1 cellular context compared by ENCODE assay signal in the genomic region with DNA sequence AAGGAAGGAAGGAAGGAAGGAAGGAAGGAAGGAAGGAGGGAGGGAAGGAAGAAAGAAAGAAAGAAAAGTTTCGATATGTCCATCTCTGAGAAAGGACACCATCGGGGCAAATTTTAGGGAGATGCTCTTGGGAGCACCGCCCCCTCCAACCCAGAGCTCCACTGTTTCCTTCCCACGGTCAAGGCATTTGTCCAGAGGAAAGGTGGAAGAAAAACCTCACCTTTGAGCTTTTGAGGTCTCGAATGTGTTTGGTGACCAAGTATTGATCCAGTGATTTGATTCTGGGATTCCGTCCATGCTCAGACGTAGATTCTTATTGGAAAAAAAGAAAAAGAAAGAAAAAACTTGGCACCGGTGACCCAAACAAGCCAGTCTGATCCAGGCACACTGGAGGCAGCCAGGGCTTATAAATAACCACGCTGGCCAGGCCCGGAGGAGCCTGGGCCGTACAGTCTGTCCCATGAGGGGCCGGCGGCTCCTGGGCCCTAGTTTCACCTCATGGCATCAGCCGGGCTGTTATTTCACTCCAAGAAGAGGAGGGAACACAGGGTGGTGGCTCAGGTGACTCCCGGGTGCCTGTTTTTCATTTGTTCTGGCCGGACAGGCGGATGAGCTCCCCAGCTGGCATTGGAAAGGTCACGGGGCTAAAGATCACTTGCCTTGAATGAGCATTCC.
TF ChIP-seq lines count a peak whose summit lies in the region.

No MANE protein-coding gene starts in this region.

TF ChIP-seq in K562, 482 proteins besides CTCF, POLR2A, EP300 and RAD21:
- TF ChIP-seq CEBPG (CRISPR knock-in tag; IDR thresholded peaks at IDR 0.05), result peak; percentile 52; the same call in 1 of the 2 replicates
- TF ChIP-seq CEBPG (tag; conservative IDR thresholded peaks at IDR 0.05 in 1 of 2, IDR thresholded peaks at IDR 0.05 in 1 of 2), result no peak
- no peak for TF ChIP-seq TAF9B (IDR thresholded peaks at IDR 0.05; ENCODE audit: partially characterized antibody)
- no peak for TF ChIP-seq SNRNP70 (optimal IDR thresholded peaks at IDR 0.05; ENCODE audit: low read depth, low read length)
- TF ChIP-seq ZBED1 (IDR thresholded peaks at IDR 0.05), result no peak
- TF ChIP-seq, protein P1, sequence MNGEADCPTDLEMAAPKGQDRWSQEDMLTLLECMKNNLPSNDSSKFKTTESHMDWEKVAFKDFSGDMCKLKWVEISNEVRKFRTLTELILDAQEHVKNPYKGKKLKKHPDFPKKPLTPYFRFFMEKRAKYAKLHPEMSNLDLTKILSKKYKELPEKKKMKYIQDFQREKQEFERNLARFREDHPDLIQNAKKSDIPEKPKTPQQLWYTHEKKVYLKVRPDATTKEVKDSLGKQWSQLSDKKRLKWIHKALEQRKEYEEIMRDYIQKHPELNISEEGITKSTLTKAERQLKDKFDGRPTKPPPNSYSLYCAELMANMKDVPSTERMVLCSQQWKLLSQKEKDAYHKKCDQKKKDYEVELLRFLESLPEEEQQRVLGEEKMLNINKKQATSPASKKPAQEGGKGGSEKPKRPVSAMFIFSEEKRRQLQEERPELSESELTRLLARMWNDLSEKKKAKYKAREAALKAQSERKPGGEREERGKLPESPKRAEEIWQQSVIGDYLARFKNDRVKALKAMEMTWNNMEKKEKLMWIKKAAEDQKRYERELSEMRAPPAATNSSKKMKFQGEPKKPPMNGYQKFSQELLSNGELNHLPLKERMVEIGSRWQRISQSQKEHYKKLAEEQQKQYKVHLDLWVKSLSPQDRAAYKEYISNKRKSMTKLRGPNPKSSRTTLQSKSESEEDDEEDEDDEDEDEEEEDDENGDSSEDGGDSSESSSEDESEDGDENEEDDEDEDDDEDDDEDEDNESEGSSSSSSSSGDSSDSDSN (IDR thresholded peaks at IDR 0.05; ENCODE audit: borderline replicate concordance in 1 of 2, low read depth in 2 of 2, low read length in 2 of 2), result 0 out of 4 replicates have a peak, but pooled peaks of 1 of the 2 experiments have one; percentile 45
- no peak for TF ChIP-seq NR2C1 (IDR thresholded peaks at IDR 0.05)
- TF ChIP-seq NR2C1 (tag; IDR thresholded peaks at IDR 0.05), result no peak
- TF ChIP-seq, protein P2, sequence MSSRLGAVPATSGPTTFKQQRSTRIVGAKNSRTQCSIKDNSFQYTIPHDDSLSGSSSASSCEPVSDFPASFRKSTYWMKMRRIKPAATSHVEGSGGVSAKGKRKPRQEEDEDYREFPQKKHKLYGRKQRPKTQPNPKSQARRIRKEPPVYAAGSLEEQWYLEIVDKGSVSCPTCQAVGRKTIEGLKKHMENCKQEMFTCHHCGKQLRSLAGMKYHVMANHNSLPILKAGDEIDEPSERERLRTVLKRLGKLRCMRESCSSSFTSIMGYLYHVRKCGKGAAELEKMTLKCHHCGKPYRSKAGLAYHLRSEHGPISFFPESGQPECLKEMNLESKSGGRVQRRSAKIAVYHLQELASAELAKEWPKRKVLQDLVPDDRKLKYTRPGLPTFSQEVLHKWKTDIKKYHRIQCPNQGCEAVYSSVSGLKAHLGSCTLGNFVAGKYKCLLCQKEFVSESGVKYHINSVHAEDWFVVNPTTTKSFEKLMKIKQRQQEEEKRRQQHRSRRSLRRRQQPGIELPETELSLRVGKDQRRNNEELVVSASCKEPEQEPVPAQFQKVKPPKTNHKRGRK (tag; IDR thresholded peaks at IDR 0.05), result 0 out of 2 replicates have a peak, but pooled peaks have one; percentile 58
- TF ChIP-seq ZNF263 (CRISPR knock-in tag; IDR thresholded peaks at IDR 0.05; ENCODE audit: borderline replicate concordance), result no peak
- TF ChIP-seq PRMT5 (CRISPR knock-in tag; IDR thresholded peaks at IDR 0.05), result no peak
- TF ChIP-seq ZC3H8 (IDR thresholded peaks at IDR 0.05), result no peak
- TF ChIP-seq WHSC1 (IDR thresholded peaks at IDR 0.05; ENCODE audit: low read length), result no peak
